Comparison of ENCODE assay signal across 29 cellular contexts in the genomic region with DNA sequence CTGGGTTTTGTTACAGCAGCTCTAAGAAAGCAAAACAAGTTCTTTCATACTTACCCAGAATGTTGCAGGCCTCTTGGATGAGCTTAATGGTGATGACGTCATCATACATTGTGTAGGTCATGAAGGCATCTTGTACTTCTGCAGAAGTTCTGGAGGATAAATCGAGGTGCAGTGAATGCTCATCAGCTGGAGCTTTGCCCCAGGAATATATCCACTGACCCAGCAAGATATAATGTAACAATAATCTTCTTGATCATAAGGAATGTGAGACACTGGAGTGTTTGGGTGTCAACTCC.
"Had no signal": no experiment of that assay in that cellular context is flagged by ENCODE, and none has a peak within 500 bp of the region (broad histone marks: within the 10 kb centered on the region; RNA-seq: fewer than 3 reads in every experiment).

No MANE protein-coding gene starts in this region.

- H3K27ac ChIP-seq: adrenal gland, ascending aorta, breast epithelium, cardiac muscle cell, colonic mucosa, esophagus muscularis mucosa, foreskin keratinocyte, gastrocnemius medialis, heart left ventricle, VCaP had no signal

- H3K27me3 ChIP-seq: adrenal gland, ascending aorta, breast epithelium, cardiac muscle cell, colonic mucosa, esophagus muscularis mucosa, gastrocnemius medialis, heart left ventricle had no signal

- DNase-seq: activated CD4-positive, alpha-beta T cell treated with anti-CD3 and anti-CD28 coated beads for 48 hours; activated CD4-positive, alpha-beta T cell treated with anti-CD3 and anti-CD28 coated beads, Interleukin-2, amount 50 U/mL, for 1 hour; activated CD4-positive, alpha-beta T cell treated with anti-CD3 and anti-CD28 coated beads, Interleukin-2, amount 50 U/mL, for 48 hours; activated CD8-positive, alpha-beta memory T cell treated with anti-CD3 and anti-CD28 coated beads for 24 hours; activated CD8-positive, alpha-beta T cell treated with anti-CD3 and anti-CD28 coated beads for 36 hours; activated effector memory CD4-positive, alpha-beta T cell treated with Interleukin-2 at 50 U/mL for 16 hours; activated gamma-delta T cell treated with Interleukin-2 at 50 U/mL for 16 hours; activated naive CD4-positive, alpha-beta T cell treated with anti-CD3 and anti-CD28 coated beads, Interleukin-2, amount 50 U/mL, for 16 hours; activated naive CD4-positive, alpha-beta T cell treated with Interleukin-2 at 50 U/mL for 16 hours; activated T-cell treated with anti-CD3 and anti-CD28 coated beads, Interleukin-2, amount 50 U/mL, for 4 hours; adrenal gland; amygdala; central memory CD4-positive, alpha-beta T cell; colonic mucosa; effector CD8-positive, alpha-beta T cell; foreskin keratinocyte; gastrocnemius medialis; glutamatergic neuron; heart left ventricle; hypothalamus; T-helper 17 cell; T1000 had no signal

- H3K4me1 ChIP-seq: adrenal gland, ascending aorta, breast epithelium, colonic mucosa, esophagus muscularis mucosa, foreskin keratinocyte, gastrocnemius medialis, heart left ventricle had no signal

- H3K36me3 ChIP-seq: adrenal gland, ascending aorta, breast epithelium, cardiac muscle cell, colonic mucosa, esophagus muscularis mucosa, gastrocnemius medialis, heart left ventricle had no signal

- H3K9me3 ChIP-seq: adrenal gland, ascending aorta, breast epithelium, colonic mucosa, esophagus muscularis mucosa, gastrocnemius medialis, heart left ventricle had no signal

- H3K4me3 ChIP-seq: adrenal gland, ascending aorta, breast epithelium, cardiac muscle cell, colonic mucosa, esophagus muscularis mucosa, gastrocnemius medialis, heart left ventricle had no signal

- ATAC-seq: activated CD8-positive, alpha-beta T cell treated with anti-CD3 and anti-CD28 coated beads for 36 hours; activated T-cell treated with anti-CD3 and anti-CD28 coated beads, Interleukin-2, amount 50 U/mL, for 4 hours; activated T-helper 17 cell treated with anti-CD3 and anti-CD28 coated beads, Interleukin-2, amount 50 U/mL, for 72 hours; foreskin keratinocyte; gastrocnemius medialis; heart left ventricle; T-helper 17 cell; WTC11 had no signal
